18 cellular contexts compared by ENCODE assay signal in genomic region chr6:127937102-127937501, GRCh38. TPM values are rescaled to one million over a fixed set of nuclear protein-coding genes. Genes with fewer than 3 reads are reported as not detected.
DNase-seq lines count a peak whose midpoint lies in the region; ATAC-seq and TF ChIP-seq lines count a peak whose summit lies in the region.
"Had no signal": no experiment of that assay in that cellular context is flagged by ENCODE, and none has a peak within 500 bp of the region (broad histone marks: within the 10 kb centered on the region; RNA-seq: fewer than 3 reads in every experiment).

No MANE protein-coding gene starts in this region.

- intact Hi-C loops in CD4-positive, alpha-beta T cell (cut with DNase I, micrococcal nuclease) = loop anchor here in 1 of 2 experiments (5.0 kb wide), 2 partner anchors 35 kb away; partner anchors contain the start of gene THEMIS
- intact Hi-C loops in naive thymus-derived CD4-positive, alpha-beta T cell (cut with micrococcal nuclease) = no loop called here
- intact Hi-C loops in sciatic nerve (cut with DNase I) = no loop called here

- in situ Hi-C loops in astrocyte of the spinal cord (cut with HindIII; ENCODE audit: low sequenced_read_pairs) = no loop called here

- no peak for ATAC-seq in CD4-positive, alpha-beta T cell (ENCODE audit: poor library complexity)
- no peak for ATAC-seq in naive thymus-derived CD4-positive, alpha-beta T cell
- ATAC-seq in HG03342 (IDR thresholded peaks at IDR 0.05; ENCODE audit: unreplicated experiment) (no peak), sciatic nerve (no peak)
- ATAC-seq: GM12878, HCT116 had no signal

- no peaks in the 10 kb centered on the region for H3K36me3 ChIP-seq in naive thymus-derived CD4-positive, alpha-beta T cell (ENCODE audit: control insufficient read depth in 2 of 3, insufficient read depth in 3 of 3, low read length in 3 of 3)
- H3K36me3 ChIP-seq: SJSA1 had no signal

- no peaks in the 10 kb centered on the region for H3K27me3 ChIP-seq in CD4-positive, alpha-beta T cell (ENCODE audit: control insufficient read depth, insufficient read depth, low read length)
- no peaks in the 10 kb centered on the region for H3K27me3 ChIP-seq in naive thymus-derived CD4-positive, alpha-beta T cell (ENCODE audit: control insufficient read depth in 2 of 2, insufficient read depth in 2 of 2, low read length in 2 of 2)
- H3K27me3 ChIP-seq: SJSA1 had no signal

- peaks cover 7% of the 10 kb centered on the region for H3K9me3 ChIP-seq in CD4-positive, alpha-beta T cell (ENCODE audit: control insufficient read depth, low read length)
- peaks cover 0 to 8% (median 6%) of the 10 kb centered on the region in 3 experiments for H3K9me3 ChIP-seq in naive thymus-derived CD4-positive, alpha-beta T cell (ENCODE audit: control insufficient read depth in 2 of 3, low read length in 3 of 3)
- H3K9me3 ChIP-seq: SJSA1 had no signal

- CTCF ChIA-PET in CD4-positive, alpha-beta T cell (lab: Charles Lee) = interaction anchor here (0.9 to 1.9 kb wide), 2 partner anchors 14 to 81 kb away, joined by 3 to 6 read pairs; no protein-coding TSS in a partner anchor
- CTCF ChIA-PET in naive thymus-derived CD4-positive, alpha-beta T cell (lab: Charles Lee) = interaction anchor here (1.2 kb wide), 1 partner anchor 82 kb away, joined by 3 read pairs; no protein-coding TSS in a partner anchor

- POLR2A ChIA-PET in CD4-positive, alpha-beta T cell (lab: Charles Lee) = interaction anchor here (1.0 to 3.8 kb wide), 3 partner anchors 14 to 29 kb away, joined by 3 to 61 read pairs (median 3); no protein-coding TSS in a partner anchor
- POLR2A ChIA-PET in naive thymus-derived CD4-positive, alpha-beta T cell (lab: Charles Lee) = interaction anchor here (0.5 to 5.6 kb wide), 11 partner anchors 9 to 82 kb away, joined by 3 to 30 read pairs (median 5); no protein-coding TSS in a partner anchor

- no peak for DNase-seq in CD4-positive, alpha-beta T cell
- DNase-seq in EH (ENCODE audit: low read depth) = peak; percentile 36
- peak; percentile 23 for DNase-seq in astrocyte of the spinal cord (ENCODE audit: low read depth, low spot score)
- DNase-seq in naive thymus-derived CD4-positive, alpha-beta T cell = no peak
- no peak for DNase-seq in NCI-H2081 (lab: John Stamatoyannopoulos, UW)
- DNase-seq in sciatic nerve (ENCODE audit: low spot score) = no peak
- DNase-seq: KBM-7, NCI-H1048 had no signal

- peaks cover 69% of the 10 kb centered on the region for H3K4me1 Mint-ChIP-seq in CD4-positive, alpha-beta T cell (ENCODE audit: low read depth)
- peaks cover 21 to 82% (median 67%) of the 10 kb centered on the region in 7 donors for H3K4me1 Mint-ChIP-seq in naive thymus-derived CD4-positive, alpha-beta T cell

- H3K4me3 Mint-ChIP-seq in CD4-positive, alpha-beta T cell = no peak overlapping the region
- peak overlapping the region in 2 of 10 donors; percentile 6 to 22 for H3K4me3 Mint-ChIP-seq in naive thymus-derived CD4-positive, alpha-beta T cell

- H3K36me3 Mint-ChIP-seq in CD4-positive, alpha-beta T cell (ENCODE audit: low read depth) = peaks cover 10% of the 10 kb centered on the region
- peaks cover 0 to 34% (median 3%) of the 10 kb centered on the region in 5 donors for H3K36me3 Mint-ChIP-seq in naive thymus-derived CD4-positive, alpha-beta T cell

- peak overlapping the region; percentile 90 for H3K27ac Mint-ChIP-seq in CD4-positive, alpha-beta T cell
- peak overlapping the region in 7 of 9 donors; percentile 47 to 97 (median 69) for H3K27ac Mint-ChIP-seq in naive thymus-derived CD4-positive, alpha-beta T cell

- H3K9me3 Mint-ChIP-seq in CD4-positive, alpha-beta T cell = peaks cover 7% of the 10 kb centered on the region
- H3K9me3 Mint-ChIP-seq in naive thymus-derived CD4-positive, alpha-beta T cell = peaks cover 0 to 13% (median 6%) of the 10 kb centered on the region in 11 donors

- H3K4me3 ChIP-seq in astrocyte of the spinal cord (ENCODE audit: low read depth, low read length) = no peak overlapping the region
- no peak overlapping the region for H3K4me3 ChIP-seq in naive thymus-derived CD4-positive, alpha-beta T cell (ENCODE audit: low read length)
- H3K4me3 ChIP-seq: GM12878, SJSA1 had no signal

- H3K27me3 Mint-ChIP-seq in CD4-positive, alpha-beta T cell = no peaks in the 10 kb centered on the region
- H3K27me3 Mint-ChIP-seq in naive thymus-derived CD4-positive, alpha-beta T cell = no peaks in the 10 kb centered on the region

- peaks cover 35 to 52% of the 10 kb centered on the region in 2 donors for H3K4me1 ChIP-seq in naive thymus-derived CD4-positive, alpha-beta T cell (ENCODE audit: control insufficient read depth in 2 of 2, insufficient read depth in 2 of 2, low read length in 2 of 2)

- no peak overlapping the region for H3K27ac ChIP-seq in CD4-positive, alpha-beta T cell (ENCODE audit: low read depth, low read length)
- H3K27ac ChIP-seq in naive thymus-derived CD4-positive, alpha-beta T cell (ENCODE audit: low read depth, low read length) = no peak overlapping the region
- H3K27ac ChIP-seq: HL-60, RWPE1, SJSA1 had no signal

- TF ChIP-seq CTCF in CD4-positive, alpha-beta T cell (IDR thresholded peaks at IDR 0.05) = no peak
- no peak for TF ChIP-seq CTCF in astrocyte of the spinal cord (IDR thresholded peaks at IDR 0.05; ENCODE audit: low read depth, low read length)

RNA-seq across cellular contexts. Expression of gene THEMIS, which starts 36.2 kb away (rescaled TPM):
- total RNA-seq in CD4-positive, alpha-beta T cell = 10 to 100 TPM; 25.0 to 25.3 TPM
- 10 to 100 TPM; 51.3 to 97.3 (median 54.7) TPM for total RNA-seq in naive thymus-derived CD4-positive, alpha-beta T cell
- polyA plus RNA-seq in naive thymus-derived CD4-positive, alpha-beta T cell = 100 to 1,000 TPM in 1 of 2 donors, 10 to 100 TPM in 1; 93.4 to 110 TPM
- total RNA-seq in sciatic nerve = 1.3 TPM
- total RNA-seq: G401, M059J, SJSA1 had no signal
- polyA plus RNA-seq: AG04450, BJ had no signal

Comparison
In these comparisons a context has a peak if more than half of its experiments do, and no peak if none do; other contexts are left out.
1. DNase-seq: peak in EH (single experiment) and astrocyte of the spinal cord (single experiment); none in CD4-positive, alpha-beta T cell (0 of 10), naive thymus-derived CD4-positive, alpha-beta T cell (0 of 9), NCI-H2081 (0 of 2) and sciatic nerve (single experiment).
2. RNA of gene THEMIS, which starts 36.2 kb away (total RNA-seq): 51.3 to 97.3 TPM in naive thymus-derived CD4-positive, alpha-beta T cell and 25.0 to 25.3 TPM in CD4-positive, alpha-beta T cell; 1.3 TPM in sciatic nerve (single experiment); every median in the first group is over 10 times any median in the second.